In genomic region chr5:33180900-33181299, GRCh38 we compare ENCODE assay signal across 11 cellular contexts.
A peak's percentile ranks its signal among the peaks of the same experiment; 100 is the strongest.
DNase-seq lines count a peak whose midpoint lies in the region; ATAC-seq, FAIRE-seq and TF ChIP-seq lines count a peak whose summit lies in the region.
"Had no signal": no experiment of that assay in that cellular context is flagged by ENCODE, and none has a peak within 500 bp of the region (broad histone marks: within the 10 kb centered on the region; RNA-seq: fewer than 3 reads in every experiment).

No MANE protein-coding gene starts in this region.

- H3K9me3 ChIP-seq in upper lobe of right lung: no peaks in the 10 kb centered on the region

- no peak overlapping the region for H3K4me3 ChIP-seq in fibroblast of pulmonary artery (replicated peaks; ENCODE audit: low read depth, low read length)
- no peak overlapping the region for H3K4me3 ChIP-seq in upper lobe of right lung
- H3K4me3 ChIP-seq: skin epidermis had no signal

- ATAC-seq in Right ventricle myocardium superior (ENCODE audit: poor library complexity) (peak; percentile 58), upper lobe of right lung (no peak), HG02759 (IDR thresholded peaks at IDR 0.05; ENCODE audit: unreplicated experiment) (no peak)

- H3K27ac ChIP-seq in upper lobe of right lung: no peak overlapping the region
- H3K27ac ChIP-seq: skin epidermis had no signal

- no peaks in the 10 kb centered on the region for H3K4me1 ChIP-seq in upper lobe of right lung

- TF ChIP-seq CTCF in fibroblast of pulmonary artery (IDR thresholded peaks at IDR 0.05; ENCODE audit: low read length, missing control alignments): peak; percentile 58
- TF ChIP-seq CTCF in upper lobe of right lung (IDR thresholded peaks at IDR 0.05): peak; percentile 26

- peak; percentile 78 for FAIRE-seq in RCC 7860 (lab: Jason Lieb, UNC)
- FAIRE-seq: TTC549 had no signal

- no peaks in the 10 kb centered on the region for H3K27me3 ChIP-seq in upper lobe of right lung

- H3K36me3 ChIP-seq in upper lobe of right lung: no peaks in the 10 kb centered on the region

- intact Hi-C loops in Right ventricle myocardium superior (cut with DNase I): loop anchor here (10.0 kb wide), 1 partner anchor 476 kb away; no protein-coding TSS in a partner anchor
- intact Hi-C loops in cardiac septum (cut with DNase I): loop anchor here (10.0 kb wide), 1 partner anchor 244 kb away; no protein-coding TSS in a partner anchor
- intact Hi-C loops in upper lobe of right lung (cut with DNase I): no loop called here

- DNase-seq in Right ventricle myocardium superior (no peak), cardiac septum (ENCODE audit: low spot score) (no peak), RCC 7860 (ENCODE audit: low spot score) (peak; percentile 46), fibroblast of pulmonary artery (ENCODE audit: low read depth) (peak; percentile 78), upper lobe of right lung (no peak), NCI-H510A treated with DMSO at 0.1 percent for 48 hours (lab: John Stamatoyannopoulos, UW) (no peak), pons (ENCODE audit: low spot score) (no peak)
- DNase-seq: DMS79 had no signal

Comparison
In these comparisons a context has a peak if more than half of its experiments do, and no peak if none do; other contexts are left out.
1. DNase-seq: peak in RCC 7860 (single experiment) and fibroblast of pulmonary artery (single experiment); none in Right ventricle myocardium superior (single experiment), cardiac septum (single experiment), upper lobe of right lung (single experiment), NCI-H510A treated with DMSO at 0.1 percent for 48 hours (single experiment) and pons (single experiment).